1 cellular context compared by ENCODE assay signal in the genomic region with DNA sequence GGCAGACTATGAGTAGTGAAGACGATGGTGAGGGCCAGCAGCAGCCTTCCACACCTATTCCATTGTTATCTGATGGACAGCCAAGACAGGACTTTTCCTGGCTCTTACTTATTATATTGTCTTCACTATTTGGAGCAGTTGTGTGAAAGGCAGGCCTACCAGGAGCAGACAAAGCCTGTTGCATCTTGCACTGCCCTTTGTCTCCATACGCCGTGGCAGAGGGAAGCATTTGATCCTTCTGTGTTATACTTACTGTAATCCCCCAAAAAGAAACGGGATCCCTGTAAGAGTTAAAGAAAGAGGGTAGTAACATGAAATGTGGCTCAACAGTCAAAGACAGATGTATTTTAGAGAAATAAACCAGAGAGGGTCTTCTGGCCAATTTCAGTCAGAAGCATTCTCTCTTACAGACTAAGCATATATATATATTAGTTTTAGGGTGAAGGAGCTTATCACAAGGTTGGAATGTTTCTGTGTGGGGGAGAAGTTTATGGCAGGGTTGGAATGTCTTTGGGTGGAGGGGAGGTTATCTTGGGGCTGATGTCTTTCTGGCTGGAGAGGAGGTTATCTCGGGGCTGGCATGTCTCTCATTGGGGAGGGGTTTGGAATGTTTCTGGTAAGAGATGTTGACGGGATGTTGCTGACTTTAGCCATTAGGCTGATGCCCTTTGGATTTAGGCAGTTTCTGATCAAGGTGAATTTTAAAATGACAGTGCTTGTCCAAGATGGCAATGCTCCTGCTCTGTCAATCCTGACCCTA.
TF ChIP-seq lines count a peak whose summit lies in the region.

No MANE protein-coding gene starts in this region.

TF ChIP-seq in GM23338, 12 proteins besides CTCF, POLR2A, EP300 and RAD21:
- no peak for TF ChIP-seq ZNF331 (CRISPR knock-in tag; IDR thresholded peaks at IDR 0.05; ENCODE audit: low read depth)
- TF ChIP-seq JUNB (IDR thresholded peaks at IDR 0.05; ENCODE audit: unreplicated experiment) = no peak
- no peak for TF ChIP-seq EZH2phosphoT487 (IDR thresholded peaks at IDR 0.05; ENCODE audit: unreplicated experiment)
- TF ChIP-seq NANOG (IDR thresholded peaks at IDR 0.05; ENCODE audit: borderline replicate concordance) = no peak
- TF ChIP-seq EZH2 (IDR thresholded peaks at IDR 0.05; ENCODE audit: low read depth, unreplicated experiment) = no peak
- TF ChIP-seq ZNF114 (CRISPR knock-in tag; IDR thresholded peaks at IDR 0.05) = no peak
- TF ChIP-seq, protein P1, sequence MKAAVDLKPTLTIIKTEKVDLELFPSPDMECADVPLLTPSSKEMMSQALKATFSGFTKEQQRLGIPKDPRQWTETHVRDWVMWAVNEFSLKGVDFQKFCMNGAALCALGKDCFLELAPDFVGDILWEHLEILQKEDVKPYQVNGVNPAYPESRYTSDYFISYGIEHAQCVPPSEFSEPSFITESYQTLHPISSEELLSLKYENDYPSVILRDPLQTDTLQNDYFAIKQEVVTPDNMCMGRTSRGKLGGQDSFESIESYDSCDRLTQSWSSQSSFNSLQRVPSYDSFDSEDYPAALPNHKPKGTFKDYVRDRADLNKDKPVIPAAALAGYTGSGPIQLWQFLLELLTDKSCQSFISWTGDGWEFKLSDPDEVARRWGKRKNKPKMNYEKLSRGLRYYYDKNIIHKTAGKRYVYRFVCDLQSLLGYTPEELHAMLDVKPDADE (IDR thresholded peaks at IDR 0.05) = no peak
- TF ChIP-seq CREB1 (CRISPR knock-in tag; IDR thresholded peaks at IDR 0.05; ENCODE audit: low read depth) = no peak
- TF ChIP-seq STAT1 (IDR thresholded peaks at IDR 0.05; ENCODE audit: unreplicated experiment) = no peak
- TF ChIP-seq ZNF462 (CRISPR knock-in tag; IDR thresholded peaks at IDR 0.05) = no peak
- no peak for TF ChIP-seq REST (IDR thresholded peaks at IDR 0.05; ENCODE audit: unreplicated experiment)
- no peak for TF ChIP-seq POLR2AphosphoS5 (IDR thresholded peaks at IDR 0.05; ENCODE audit: low read depth)
